8 cellular contexts compared by ENCODE assay signal in the genomic region with DNA sequence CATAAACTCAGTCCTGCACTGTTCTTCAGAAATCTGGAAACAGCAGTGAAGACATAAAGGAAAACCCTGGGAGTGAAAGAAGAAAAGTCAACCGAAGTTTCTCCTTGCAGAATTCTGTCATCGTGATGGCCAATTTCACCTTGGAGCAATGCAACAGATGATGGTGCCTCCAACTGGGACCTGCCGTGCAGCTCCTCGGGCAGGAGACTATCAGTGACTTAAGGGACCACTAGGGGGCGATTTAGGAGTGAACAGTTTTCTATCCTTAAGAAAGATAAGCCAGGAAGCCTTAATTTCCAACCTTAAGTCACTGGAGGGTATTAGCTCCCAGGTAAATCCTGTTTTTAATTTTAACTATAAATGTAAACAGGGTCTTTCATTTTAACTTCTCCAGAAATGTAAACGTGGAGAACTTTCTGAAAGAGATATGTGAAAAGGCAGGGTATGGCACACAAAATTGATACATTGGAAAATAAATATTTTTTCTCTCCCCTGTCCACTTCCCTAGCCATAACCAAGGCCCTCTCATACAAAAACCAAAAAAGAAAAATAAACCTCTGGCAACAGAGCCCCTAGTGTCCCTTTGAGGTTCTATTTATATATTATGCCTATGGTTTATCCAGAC.
A peak's percentile ranks its signal among the peaks of the same experiment; 100 is the strongest.
DNase-seq lines count a peak whose midpoint lies in the region; ATAC-seq, FAIRE-seq and TF ChIP-seq lines count a peak whose summit lies in the region.

No MANE protein-coding gene starts in this region.

- no peak for FAIRE-seq in pancreas (lab: Jason Lieb, UNC)

- intact Hi-C loops in pancreas (cut with DNase I): loop anchor here in 2 of 3 donors (5.0 to 10.0 kb wide), 2 partner anchors 344 to 404 kb away; no protein-coding TSS in a partner anchor

- H3K27ac ChIP-seq in VCaP: peak overlapping the region; percentile 99
- H3K27ac ChIP-seq in foreskin keratinocyte: no peak overlapping the region
- H3K27ac ChIP-seq in pancreas: no peak overlapping the region

- no peaks in the 10 kb centered on the region for H3K36me3 ChIP-seq in pancreas

- 8 to 10% methylated on average over 6 of the region's 6 CpGs for WGBS in pancreas, 2 donors

- H3K9me3 ChIP-seq in pancreas: no peaks in the 10 kb centered on the region

- TF ChIP-seq CTCF in GM12864 (IDR thresholded peaks at IDR 0.05; ENCODE audit: low read depth, low read length, missing control alignments) (peak; percentile 78), VCaP (conservative IDR thresholded peaks at IDR 0.05) (peak; percentile 91), foreskin keratinocyte (conservative IDR thresholded peaks at IDR 0.05) (peak; percentile 79), pancreas (IDR thresholded peaks at IDR 0.05) (peak; percentile 65 to 81 (median 72))

- ATAC-seq in HG02759 (IDR thresholded peaks at IDR 0.05; ENCODE audit: unreplicated experiment) (peak; percentile 80), foreskin keratinocyte (peak; percentile 86), pancreas (peak; percentile 71 to 86 (median 78))

- H3K4me3 ChIP-seq in GM12864 (ENCODE audit: low read depth, low read length): no peak overlapping the region
- no peak overlapping the region for H3K4me3 ChIP-seq in pancreas

- DNase-seq in 8988T (peak; percentile 45), GM12864 (ENCODE audit: low read depth) (no peak), NCI-H2081 (lab: John Stamatoyannopoulos, UW) (peak; percentile 73 to 77), foreskin keratinocyte (peak in 1 of 2 donors; percentile 38), pancreas (peak in 4 of 6 donors; percentile 35 to 64 (median 50)), HuH-7 (ENCODE audit: low spot score) (no peak)

- no peaks in the 10 kb centered on the region for H3K4me1 ChIP-seq in foreskin keratinocyte
- peaks cover 0 to 15% (median 11%) of the 10 kb centered on the region in 3 donors for H3K4me1 ChIP-seq in pancreas

- H3K27me3 ChIP-seq in foreskin keratinocyte (peaks cover 3% of the 10 kb centered on the region), pancreas (no peaks in the 10 kb centered on the region)

Comparison
In these comparisons a context has a peak if more than half of its experiments do, and no peak if none do; other contexts are left out.
1. DNase-seq: peak in 8988T (single experiment), NCI-H2081 (2 of 2) and pancreas (4 of 6); none in GM12864 (single experiment) and HuH-7 (single experiment).
2. Peak in every context shown above with its lines, with median percentiles within 50 percentile points of each other: CTCF ChIP-seq and ATAC-seq.